In genomic region chr17:81434079-81434478, GRCh38 we compare ENCODE assay signal across 22 cellular contexts. TPM values are rescaled to one million over a fixed set of nuclear protein-coding genes. Genes with fewer than 3 reads are reported as not detected.
DNase-seq lines count a peak whose midpoint lies in the region; ATAC-seq, FAIRE-seq and TF ChIP-seq lines count a peak whose summit lies in the region.
"Had no signal": no experiment of that assay in that cellular context is flagged by ENCODE, and none has a peak within 500 bp of the region (broad histone marks: within the 10 kb centered on the region; RNA-seq: fewer than 3 reads in every experiment).

No MANE protein-coding gene starts in this region.

- CTCF ChIA-PET in activated CD4-positive, alpha-beta T cell treated with anti-CD3 and anti-CD28 coated beads, Interleukin-2, amount 10 ng/mL, durations not matched to agents 7 days and 5 days (lab: Charles Lee), result no interaction called here

- H3K4me1 Mint-ChIP-seq in activated CD4-positive, alpha-beta T cell treated with anti-CD3 and anti-CD28 coated beads, Interleukin-2, amount 10 ng/mL, durations not matched to agents 7 days and 5 days, result peaks cover 2% of the 10 kb centered on the region

- no peaks in the 10 kb centered on the region for H3K27me3 ChIP-seq in left ventricle myocardium inferior (ENCODE audit: low read depth)
- no peaks in the 10 kb centered on the region for H3K27me3 ChIP-seq in testis

- peaks cover 7% of the 10 kb centered on the region for H3K27me3 Mint-ChIP-seq in activated CD4-positive, alpha-beta T cell treated with anti-CD3 and anti-CD28 coated beads, Interleukin-2, amount 10 ng/mL, durations not matched to agents 7 days and 5 days

- H3K9ac ChIP-seq in kidney (ENCODE audit: low read length in 2 of 2), result no peak overlapping the region
- H3K9ac ChIP-seq: parathyroid adenoma had no signal

- POLR2A ChIA-PET in activated CD4-positive, alpha-beta T cell treated with anti-CD3 and anti-CD28 coated beads, Interleukin-2, amount 10 ng/mL, durations not matched to agents 7 days and 5 days (lab: Charles Lee), result no interaction called here

- no peak for TF ChIP-seq CTCF in left ventricle myocardium inferior (IDR thresholded peaks at IDR 0.05; ENCODE audit: borderline replicate concordance)
- no peak for TF ChIP-seq CTCF in testis (IDR thresholded peaks at IDR 0.05)
- TF ChIP-seq CTCF in kidney (IDR thresholded peaks at IDR 0.05; ENCODE audit: borderline replicate concordance, extremely low read depth, insufficient read depth), result no peak

- H3K9me3 Mint-ChIP-seq in activated CD4-positive, alpha-beta T cell treated with anti-CD3 and anti-CD28 coated beads, Interleukin-2, amount 10 ng/mL, durations not matched to agents 7 days and 5 days, result no peaks in the 10 kb centered on the region
- H3K9me3 Mint-ChIP-seq: CD14-positive monocyte had no signal

- intact Hi-C loops in left ventricle myocardium inferior (cut with micrococcal nuclease), result no loop called here
- intact Hi-C loops in testis (cut with DNase I; ENCODE audit: low total_unique reads), result no loop called here
- intact Hi-C loops in kidney (cut with DNase I), result no loop called here

- WGBS in testis, 2 donors, result 68% methylated on average over 15 of the region's 15 CpGs; no CpG with 5 or more reads in 1 of the 2 donors

- H3K4me3 ChIP-seq in left ventricle myocardium inferior (no peak overlapping the region), testis (no peak overlapping the region), kidney (ENCODE audit: low read length in 2 of 2) (no peak overlapping the region)
- H3K4me3 ChIP-seq: PC-9, spleen had no signal

- H3K36me3 ChIP-seq in left ventricle myocardium inferior, result no peaks in the 10 kb centered on the region
- no peaks in the 10 kb centered on the region for H3K36me3 ChIP-seq in testis (ENCODE audit: low read depth, missing control alignments)
- H3K36me3 ChIP-seq in kidney (ENCODE audit: control insufficient read depth in 1 of 2, insufficient read depth in 2 of 2, low read length in 2 of 2), result no peaks in the 10 kb centered on the region
- H3K36me3 ChIP-seq: spleen had no signal

- FAIRE-seq in RCC 7860 (lab: Jason Lieb, UNC) (no peak), kidney (lab: Jason Lieb, UNC) (no peak)
- FAIRE-seq: astrocyte, colon, GM18507 had no signal

- H3K27ac ChIP-seq in left ventricle myocardium inferior (replicated peaks), result no peak overlapping the region
- no peak overlapping the region for H3K27ac ChIP-seq in testis
- no peak overlapping the region for H3K27ac ChIP-seq in kidney (ENCODE audit: low read depth in 2 of 2, low read length in 2 of 2)
- H3K27ac ChIP-seq: foreskin keratinocyte, parathyroid adenoma, PC-9 had no signal

- H3K4me3 Mint-ChIP-seq in activated CD4-positive, alpha-beta T cell treated with anti-CD3 and anti-CD28 coated beads, Interleukin-2, amount 10 ng/mL, durations not matched to agents 7 days and 5 days, result no peak overlapping the region
- H3K4me3 Mint-ChIP-seq: CD14-positive monocyte had no signal

- no peak overlapping the region for H3K27ac Mint-ChIP-seq in activated CD4-positive, alpha-beta T cell treated with anti-CD3 and anti-CD28 coated beads, Interleukin-2, amount 10 ng/mL, durations not matched to agents 7 days and 5 days
- H3K27ac Mint-ChIP-seq: CD14-positive monocyte had no signal

- H3K4me1 ChIP-seq in left ventricle myocardium inferior (peaks cover 69% of the 10 kb centered on the region), testis (peaks cover 23% of the 10 kb centered on the region), kidney (ENCODE audit: control insufficient read depth in 1 of 2, insufficient read depth in 1 of 2, low read depth in 1 of 2, low read length in 2 of 2) (peaks cover 6 to 18% of the 10 kb centered on the region in 2 donors)
- H3K4me1 ChIP-seq: foreskin keratinocyte had no signal

- H3K9me3 ChIP-seq in left ventricle myocardium inferior (replicated peaks), result no peaks in the 10 kb centered on the region
- H3K9me3 ChIP-seq in testis, result no peaks in the 10 kb centered on the region
- no peaks in the 10 kb centered on the region for H3K9me3 ChIP-seq in kidney (ENCODE audit: control insufficient read depth in 1 of 2, low read length in 2 of 2)
- H3K9me3 ChIP-seq: spleen had no signal

- TF ChIP-seq POLR2A in testis (IDR thresholded peaks at IDR 0.05), result no peak

- ATAC-seq in HG03039 (IDR thresholded peaks at IDR 0.05; ENCODE audit: unreplicated experiment) (no peak), GM21723 (IDR thresholded peaks at IDR 0.05; ENCODE audit: unreplicated experiment) (no peak)
- ATAC-seq: foreskin keratinocyte had no signal

- no peaks in the 10 kb centered on the region for H3K36me3 Mint-ChIP-seq in activated CD4-positive, alpha-beta T cell treated with anti-CD3 and anti-CD28 coated beads, Interleukin-2, amount 10 ng/mL, durations not matched to agents 7 days and 5 days (ENCODE audit: low read depth)
- H3K36me3 Mint-ChIP-seq: CD14-positive monocyte had no signal

- DNase-seq in EL (peak; percentile 21), RCC 7860 (ENCODE audit: low spot score) (peak; percentile 31), left ventricle myocardium inferior (peak; percentile 46), testis (peak; percentile 79), kidney (no peak)
- DNase-seq in activated CD4-positive, alpha-beta T cell treated with anti-CD3 and anti-CD28 coated beads, Interleukin-2, amount 10 ng/mL, durations not matched to agents 7 days and 5 days, result no peak
- DNase-seq: activated CD4-positive, alpha-beta T cell treated with anti-CD3 and anti-CD28 coated beads, Interleukin-2, amount 50 U/mL, for 1 hour; activated naive CD4-positive, alpha-beta T cell treated with Interleukin-2 at 50 U/mL for 16 hours; foreskin keratinocyte; KBM-7; NCI-H1105 treated with DMSO at 0.1 percent for 48 hours; NCI-H2171; NCI-H748 treated with DMSO at 0.1 percent for 48 hours; PC-9; spleen had no signal

RNA-seq across cellular contexts. Expression of gene BAHCC1, which starts 38.8 kb away (rescaled TPM):
- total RNA-seq in left ventricle myocardium inferior, result 7.3 TPM
- 10 to 100 TPM; 29.2 to 30.2 TPM for total RNA-seq in testis
- polyA plus RNA-seq in testis (ENCODE audit: insufficient read depth, low read depth, low replicate concordance), result 11.3 TPM
- total RNA-seq in kidney, result 20.5 TPM
- polyA plus RNA-seq in kidney (ENCODE audit: insufficient read depth, low read depth, low replicate concordance), result 2.6 TPM
- total RNA-seq in activated CD4-positive, alpha-beta T cell treated with anti-CD3 and anti-CD28 coated beads, Interleukin-2, amount 10 ng/mL, durations not matched to agents 7 days and 5 days, result not detected

Comparison
In these comparisons a context has a peak if more than half of its experiments do, and no peak if none do; other contexts are left out.
1. DNase-seq: peak in EL (single experiment), RCC 7860 (single experiment), left ventricle myocardium inferior (single experiment) and testis (single experiment); none in kidney (single experiment) and activated CD4-positive, alpha-beta T cell treated with anti-CD3 and anti-CD28 coated beads, Interleukin-2, amount 10 ng/mL, durations not matched to agents 7 days and 5 days (single experiment).